3 cellular contexts compared by ENCODE assay signal in the genomic region with DNA sequence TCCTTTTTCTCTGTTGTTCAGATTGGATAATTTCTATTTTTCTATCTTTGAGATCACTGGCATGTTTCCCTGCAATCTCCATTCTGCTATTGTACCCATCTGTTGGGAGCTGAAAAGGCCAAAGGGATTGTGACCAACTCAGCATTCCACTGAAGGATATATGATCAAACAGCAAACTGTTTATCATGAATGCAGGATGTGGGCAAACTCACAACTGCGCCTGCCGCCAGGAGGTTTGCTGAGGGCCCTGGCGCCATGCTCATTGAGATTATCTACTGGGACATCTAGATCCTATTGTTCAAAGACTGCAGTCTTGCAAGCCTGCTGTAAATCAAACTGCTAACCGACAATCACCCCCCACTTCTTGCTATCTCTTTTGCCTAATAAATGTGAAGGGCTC.
TF ChIP-seq lines count a peak whose summit lies in the region.

No MANE protein-coding gene starts in this region.

TF ChIP-seq in SK-N-SH, 30 proteins besides CTCF, POLR2A, EP300 and RAD21:
- no peak for TF ChIP-seq JUND (IDR thresholded peaks at IDR 0.05)
- no peak for TF ChIP-seq GABPA (IDR thresholded peaks at IDR 0.05; ENCODE audit: low read depth)
- TF ChIP-seq, protein P1, sequence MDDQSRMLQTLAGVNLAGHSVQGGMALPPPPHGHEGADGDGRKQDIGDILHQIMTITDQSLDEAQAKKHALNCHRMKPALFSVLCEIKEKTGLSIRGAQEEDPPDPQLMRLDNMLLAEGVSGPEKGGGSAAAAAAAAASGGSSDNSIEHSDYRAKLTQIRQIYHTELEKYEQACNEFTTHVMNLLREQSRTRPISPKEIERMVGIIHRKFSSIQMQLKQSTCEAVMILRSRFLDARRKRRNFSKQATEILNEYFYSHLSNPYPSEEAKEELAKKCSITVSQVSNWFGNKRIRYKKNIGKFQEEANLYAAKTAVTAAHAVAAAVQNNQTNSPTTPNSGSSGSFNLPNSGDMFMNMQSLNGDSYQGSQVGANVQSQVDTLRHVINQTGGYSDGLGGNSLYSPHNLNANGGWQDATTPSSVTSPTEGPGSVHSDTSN (IDR thresholded peaks at IDR 0.05): peak; percentile 37
- no peak for TF ChIP-seq REST (IDR thresholded peaks at IDR 0.05; ENCODE audit: low read depth, low read length)
- peak; percentile 16; the same call in 1 of the 2 replicates for TF ChIP-seq TCF12 (IDR thresholded peaks at IDR 0.05)

TF ChIP-seq in SK-N-SH treated with all-trans-retinoic acid at 6 μM for 48 hours, 23 proteins besides CTCF, POLR2A, EP300 and RAD21:
- no peak for TF ChIP-seq SNAI2 (CRISPR knock-in tag; IDR thresholded peaks at IDR 0.05)
- no peak for TF ChIP-seq ZFP30 (CRISPR knock-in tag; IDR thresholded peaks at IDR 0.05)
- no peak for TF ChIP-seq ZNF70 (CRISPR knock-in tag; IDR thresholded peaks at IDR 0.05)
- no peak for TF ChIP-seq GLIS3 (CRISPR knock-in tag; IDR thresholded peaks at IDR 0.05)
- TF ChIP-seq, protein P2, sequence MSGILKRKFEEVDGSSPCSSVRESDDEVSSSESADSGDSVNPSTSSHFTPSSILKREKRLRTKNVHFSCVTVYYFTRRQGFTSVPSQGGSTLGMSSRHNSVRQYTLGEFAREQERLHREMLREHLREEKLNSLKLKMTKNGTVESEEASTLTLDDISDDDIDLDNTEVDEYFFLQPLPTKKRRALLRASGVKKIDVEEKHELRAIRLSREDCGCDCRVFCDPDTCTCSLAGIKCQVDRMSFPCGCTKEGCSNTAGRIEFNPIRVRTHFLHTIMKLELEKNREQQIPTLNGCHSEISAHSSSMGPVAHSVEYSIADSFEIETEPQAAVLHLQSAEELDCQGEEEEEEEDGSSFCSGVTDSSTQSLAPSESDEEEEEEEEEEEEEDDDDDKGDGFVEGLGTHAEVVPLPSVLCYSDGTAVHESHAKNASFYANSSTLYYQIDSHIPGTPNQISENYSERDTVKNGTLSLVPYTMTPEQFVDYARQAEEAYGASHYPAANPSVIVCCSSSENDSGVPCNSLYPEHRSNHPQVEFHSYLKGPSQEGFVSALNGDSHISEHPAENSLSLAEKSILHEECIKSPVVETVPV (CRISPR knock-in tag; IDR thresholded peaks at IDR 0.05): no peak
- no peak for TF ChIP-seq TOX (CRISPR knock-in tag; IDR thresholded peaks at IDR 0.05; ENCODE audit: borderline replicate concordance)
- TF ChIP-seq ZNF565 (CRISPR knock-in tag; conservative IDR thresholded peaks at IDR 0.05; ENCODE audit: low read depth): no peak
- TF ChIP-seq RARB (CRISPR knock-in tag; IDR thresholded peaks at IDR 0.05): no peak
- TF ChIP-seq CSDC2 (CRISPR knock-in tag; IDR thresholded peaks at IDR 0.05): no peak
- TF ChIP-seq POU6F1 (CRISPR knock-in tag; IDR thresholded peaks at IDR 0.05; ENCODE audit: borderline replicate concordance, low read depth): no peak
- TF ChIP-seq PATZ1 (CRISPR knock-in tag; IDR thresholded peaks at IDR 0.05; ENCODE audit: borderline replicate concordance): no peak
- no peak for TF ChIP-seq ZNF8 (CRISPR knock-in tag; IDR thresholded peaks at IDR 0.05)

TF ChIP-seq in K562, 482 proteins besides CTCF, POLR2A, EP300 and RAD21:
- TF ChIP-seq, protein P3, sequence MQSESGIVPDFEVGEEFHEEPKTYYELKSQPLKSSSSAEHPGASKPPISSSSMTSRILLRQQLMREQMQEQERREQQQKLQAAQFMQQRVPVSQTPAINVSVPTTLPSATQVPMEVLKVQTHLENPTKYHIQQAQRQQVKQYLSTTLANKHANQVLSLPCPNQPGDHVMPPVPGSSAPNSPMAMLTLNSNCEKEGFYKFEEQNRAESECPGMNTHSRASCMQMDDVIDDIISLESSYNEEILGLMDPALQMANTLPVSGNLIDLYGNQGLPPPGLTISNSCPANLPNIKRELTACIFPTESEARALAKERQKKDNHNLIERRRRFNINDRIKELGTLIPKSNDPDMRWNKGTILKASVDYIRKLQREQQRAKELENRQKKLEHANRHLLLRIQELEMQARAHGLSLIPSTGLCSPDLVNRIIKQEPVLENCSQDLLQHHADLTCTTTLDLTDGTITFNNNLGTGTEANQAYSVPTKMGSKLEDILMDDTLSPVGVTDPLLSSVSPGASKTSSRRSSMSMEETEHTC (IDR thresholded peaks at IDR 0.05): no peak
- TF ChIP-seq SNRNP70 (optimal IDR thresholded peaks at IDR 0.05; ENCODE audit: low read depth, low read length) (no peak), PBX2 (CRISPR knock-in tag; IDR thresholded peaks at IDR 0.05; ENCODE audit: low read depth) (no peak), PBX2 (tag; conservative IDR thresholded peaks at IDR 0.05; ENCODE audit: low read depth) (0 out of 2 replicates have a peak, but pooled peaks have one; percentile 16)
TF ChIP-seq in K562: peak in this region for 1.
